Comparison of ENCODE assay signal across 8 cellular contexts in the genomic region with DNA sequence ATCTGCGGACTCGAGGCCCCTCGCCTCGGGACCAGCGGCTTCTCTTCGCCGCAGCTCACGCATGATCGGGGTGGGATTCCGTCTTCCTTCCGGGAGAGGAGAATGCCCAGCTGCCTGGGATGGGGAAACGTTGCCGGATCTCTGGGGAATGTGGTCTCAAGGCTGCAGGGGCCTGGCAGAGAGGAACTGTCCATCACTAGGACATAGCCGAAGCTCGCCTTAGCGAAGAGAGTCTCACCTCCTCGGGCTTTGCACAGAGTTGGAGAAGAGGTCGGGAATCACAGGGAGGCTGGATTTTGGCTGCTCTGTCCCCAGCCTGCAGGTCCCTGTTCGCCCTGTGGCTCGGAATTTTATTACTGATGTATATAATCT. TPM values are rescaled to one million over a fixed set of nuclear protein-coding genes. Genes with fewer than 3 reads are reported as not detected.
DNase-seq lines count a peak whose midpoint lies in the region; ATAC-seq and TF ChIP-seq lines count a peak whose summit lies in the region.

No MANE protein-coding gene starts in this region.

- no peak for TF ChIP-seq CTCF in sigmoid colon (IDR thresholded peaks at IDR 0.05)

- H3K4me1 Mint-ChIP-seq in activated T-helper 17 cell treated with anti-CD3 and anti-CD28 coated beads, Interleukin-2, amount 50 U/mL, for 72 hours, result peaks cover 12% of the 10 kb centered on the region

- WGBS in right cardiac atrium, result 4% methylated on average over 20 of the region's 20 CpGs
- 3 to 10% methylated on average over 20 of the region's 20 CpGs for WGBS in sigmoid colon, 2 donors

- H3K4me1 ChIP-seq in right cardiac atrium (ENCODE audit: control insufficient read depth, insufficient read depth, low read length) (no peaks in the 10 kb centered on the region), sigmoid colon (peaks cover 0 to 31% (median 18%) of the 10 kb centered on the region in 4 donors)

- H3K36me3 Mint-ChIP-seq in activated T-helper 17 cell treated with anti-CD3 and anti-CD28 coated beads, Interleukin-2, amount 50 U/mL, for 72 hours (ENCODE audit: low read depth), result no peaks in the 10 kb centered on the region

- peaks cover 6% of the 10 kb centered on the region for H3K36me3 ChIP-seq in H7 (replicated peaks; ENCODE audit: control insufficient read depth, insufficient read depth, low read length)
- H3K36me3 ChIP-seq in sigmoid colon, result no peaks in the 10 kb centered on the region

- no peak overlapping the region for H3K27ac ChIP-seq in right cardiac atrium (ENCODE audit: low read length)
- peak overlapping the region; percentile 94 to 98 (median 96) for H3K27ac ChIP-seq in sigmoid colon

- H3K4me3 ChIP-seq in H7 (ENCODE audit: insufficient read depth, low read depth, low read length), result peak overlapping the region; percentile 87
- H3K4me3 ChIP-seq in right cardiac atrium (ENCODE audit: low read length), result peak overlapping the region; percentile 95
- H3K4me3 ChIP-seq in sigmoid colon, result peak overlapping the region; percentile 67 to 93 (median 82)

- H3K9me3 ChIP-seq in right cardiac atrium (ENCODE audit: control insufficient read depth, low read length) (no peaks in the 10 kb centered on the region), sigmoid colon (no peaks in the 10 kb centered on the region)

- intact Hi-C loops in right cardiac atrium (cut with DNase I), result loop anchor here in 2 of 4 donors (10.0 kb wide), 4 partner anchors 133 to 237 kb away; no protein-coding TSS in a partner anchor
- intact Hi-C loops in sigmoid colon (cut with DNase I), result loop anchor here (2.0 to 10.0 kb wide), 4 partner anchors 103 to 260 kb away; a partner anchor contains a TSS

- DNase-seq in A172 (ENCODE audit: low spot score) (peak; percentile 47), H7 (peak; percentile 38), right cardiac atrium (peak; percentile 28 to 64 (median 63)), sigmoid colon (peak; percentile 68)
- DNase-seq in stimulated activated CD4-positive, alpha-beta T cell treated with anti-CD3 and anti-CD28 coated beads, Interleukin-4, amount 100 ng/mL, for 1 hour, result no peak

- no peaks in the 10 kb centered on the region for H3K9me3 Mint-ChIP-seq in activated T-helper 17 cell treated with anti-CD3 and anti-CD28 coated beads, Interleukin-2, amount 50 U/mL, for 72 hours

- H3K4me3 Mint-ChIP-seq in activated T-helper 17 cell treated with anti-CD3 and anti-CD28 coated beads, Interleukin-2, amount 50 U/mL, for 72 hours, result peak overlapping the region; percentile 76

- no peak for TF ChIP-seq EP300 in sigmoid colon (IDR thresholded peaks at IDR 0.05)

- H3K27ac Mint-ChIP-seq in activated T-helper 17 cell treated with anti-CD3 and anti-CD28 coated beads, Interleukin-2, amount 50 U/mL, for 72 hours, result peak overlapping the region; percentile 50

- H3K27me3 ChIP-seq in H7 (ENCODE audit: control insufficient read depth, insufficient read depth, low read length) (no peaks in the 10 kb centered on the region), right cardiac atrium (ENCODE audit: control insufficient read depth, insufficient read depth) (no peaks in the 10 kb centered on the region), sigmoid colon (no peaks in the 10 kb centered on the region)

- ATAC-seq in activated T-helper 17 cell treated with anti-CD3 and anti-CD28 coated beads, Interleukin-2, amount 50 U/mL, for 72 hours (replicated peaks), result no peak
- ATAC-seq in right cardiac atrium (peak in 1 of 2 donors; percentile 21), HG03097 (IDR thresholded peaks at IDR 0.05; ENCODE audit: low FRiP score, unreplicated experiment) (no peak), HG03139 (IDR thresholded peaks at IDR 0.05; ENCODE audit: unreplicated experiment) (no peak)

- H3K27me3 Mint-ChIP-seq in activated T-helper 17 cell treated with anti-CD3 and anti-CD28 coated beads, Interleukin-2, amount 50 U/mL, for 72 hours, result peaks cover 8% of the 10 kb centered on the region

- TF ChIP-seq POLR2A in sigmoid colon (IDR thresholded peaks at IDR 0.05), result no peak

RNA-seq across cellular contexts. Expression of a gene that starts 1.4 kb away (rescaled TPM):
- 66.0 and 74.9 TPM in 2 replicates for total RNA-seq in A172 (2014; rRNA removed; shearing (Covaris generic))
- total RNA-seq in H7 (2014; rRNA removed; shearing (Covaris generic)), result 62.0 and 65.4 TPM in 2 replicates
- total RNA-seq in activated T-helper 17 cell treated with anti-CD3 and anti-CD28 coated beads, Interleukin-2, amount 50 U/mL, for 72 hours, result 1 to 10 TPM in 1 of 2 donors, under 1 TPM in 1; 0.41 to 3.3 TPM
- total RNA-seq in right cardiac atrium, result 10 to 100 TPM; 11.7 to 22.7 (median 13.7) TPM
- 4.5 TPM for polyA plus RNA-seq in right cardiac atrium
- 10 to 100 TPM; 23.4 to 89.5 (median 53.4) TPM for total RNA-seq in sigmoid colon
- 10 to 100 TPM in 2 of 3 donors, 1 to 10 TPM in 1; 6.7 to 17.6 (median 13.2) TPM for polyA plus RNA-seq in sigmoid colon
